8 cellular contexts compared by ENCODE assay signal in genomic region chr13:59112375-59112774, GRCh38.
DNase-seq lines count a peak whose midpoint lies in the region; ATAC-seq and TF ChIP-seq lines count a peak whose summit lies in the region.

No MANE protein-coding gene starts in this region.

- ATAC-seq in psoas muscle (peak; percentile 36 to 46 (median 42)), GM21515 (IDR thresholded peaks at IDR 0.05; ENCODE audit: unreplicated experiment) (no peak), GM18870 (IDR thresholded peaks at IDR 0.05; ENCODE audit: unreplicated experiment) (no peak)

- H3K36me3 ChIP-seq in HAP-1 (replicated peaks) (no peaks in the 10 kb centered on the region), SJSA1 (no peaks in the 10 kb centered on the region), psoas muscle (ENCODE audit: insufficient read depth in 1 of 2, low read depth in 1 of 2) (no peaks in the 10 kb centered on the region)

- no peak overlapping the region for H3K4me3 ChIP-seq in HAP-1
- H3K4me3 ChIP-seq in SJSA1 = no peak overlapping the region
- no peak overlapping the region for H3K4me3 ChIP-seq in fibroblast of the aortic adventitia (ENCODE audit: low read depth, low read length)
- H3K4me3 ChIP-seq in psoas muscle = no peak overlapping the region

- TF ChIP-seq CTCF in fibroblast of the aortic adventitia (IDR thresholded peaks at IDR 0.05; ENCODE audit: insufficient read depth, low read length) (no peak), psoas muscle (IDR thresholded peaks at IDR 0.05) (no peak)

- intact Hi-C loops in psoas muscle (cut with DNase I) = no loop called here

- H3K27ac ChIP-seq in SJSA1 (peak overlapping the region; percentile 96), psoas muscle (no peak overlapping the region)

- H3K4me1 ChIP-seq in HAP-1 (peaks cover 8% of the 10 kb centered on the region), SJSA1 (replicated peaks) (peaks cover 24% of the 10 kb centered on the region), psoas muscle (no peaks in the 10 kb centered on the region)

- 22 to 47% (median 35%) methylated on average over 4 of the region's 4 CpGs for WGBS in psoas muscle, 3 donors

- H3K27me3 ChIP-seq in HAP-1 (ENCODE audit: low read depth) (no peaks in the 10 kb centered on the region), SJSA1 (replicated peaks) (no peaks in the 10 kb centered on the region), psoas muscle (ENCODE audit: insufficient read depth in 3 of 3, low read length in 2 of 3) (no peaks in the 10 kb centered on the region)

- no peaks in the 10 kb centered on the region for H3K9me3 ChIP-seq in HAP-1
- no peaks in the 10 kb centered on the region for H3K9me3 ChIP-seq in SJSA1 (replicated peaks)
- no peaks in the 10 kb centered on the region for H3K9me3 ChIP-seq in psoas muscle

- DNase-seq in HAP-1 (ENCODE audit: low spot score in 2 of 2) = peak; percentile 26 to 34
- peak; percentile 76 to 87 for DNase-seq in SJSA1 (ENCODE audit: low read depth in 1 of 2, low spot score in 2 of 2)
- peak; percentile 98 for DNase-seq in fibroblast of the aortic adventitia (ENCODE audit: low read depth)
- DNase-seq in psoas muscle = no peak
- DNase-seq in CD1c-positive myeloid dendritic cell (ENCODE audit: extremely low spot score) = no peak
- no peak for DNase-seq in NCI-H2171 treated with DMSO at 0.1 percent for 48 hours (lab: John Stamatoyannopoulos, UW)

- in situ Hi-C loops in HAP-1 (cut with MboI; ENCODE audit: low sequenced_read_pairs) = no loop called here

Comparison
In these comparisons a context has a peak if more than half of its experiments do, and no peak if none do; other contexts are left out.
1. DNase-seq: peak in HAP-1 (2 of 2), SJSA1 (2 of 2) and fibroblast of the aortic adventitia (single experiment); none in psoas muscle (0 of 2), CD1c-positive myeloid dendritic cell (single experiment) and NCI-H2171 treated with DMSO at 0.1 percent for 48 hours (single experiment).
2. ATAC-seq: peak in psoas muscle (4 of 4); none in GM21515 (single experiment) and GM18870 (single experiment).